1 cellular context compared by ENCODE assay signal in the genomic region with DNA sequence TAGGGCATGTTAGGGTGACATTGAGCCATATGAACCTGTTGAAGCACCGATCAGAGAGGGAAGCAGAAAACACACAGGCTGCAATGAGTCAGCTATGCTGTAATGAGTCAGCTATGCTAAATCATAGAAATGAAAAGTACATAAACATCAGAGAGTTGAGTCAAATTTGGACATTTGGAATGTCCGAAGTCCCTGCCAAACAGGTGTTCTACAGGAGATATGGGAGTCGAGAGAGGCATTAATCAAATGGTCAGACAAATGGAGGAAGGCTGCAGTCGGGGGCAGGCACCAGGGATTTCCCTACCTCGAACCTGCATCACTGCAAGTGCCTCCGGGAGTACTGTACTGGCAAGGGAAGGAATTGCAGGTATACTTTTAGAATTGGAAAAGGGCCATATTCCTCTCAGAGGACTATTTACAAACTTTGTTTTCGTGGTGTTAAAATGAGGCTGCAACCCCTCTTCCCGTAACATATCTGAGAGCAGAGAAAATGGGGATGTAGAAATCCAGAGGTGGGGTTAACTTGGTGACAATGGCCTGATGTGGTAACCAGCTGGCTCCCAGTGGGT.
TF ChIP-seq lines count a peak whose summit lies in the region.

No MANE protein-coding gene starts in this region.

TF ChIP-seq in HEK293, 187 proteins besides CTCF, POLR2A, EP300 and RAD21 (continued from another document and continues in another):
- TF ChIP-seq ZBTB11 (tag by site-specific recombination; conservative IDR thresholded peaks at IDR 0.05; ENCODE audit: low read depth) (no peak), ZBTB1 (tag by site-specific recombination; IDR thresholded peaks at IDR 0.05) (no peak), ZNF433 (tag by site-specific recombination; IDR thresholded peaks at IDR 0.05; ENCODE audit: low read depth) (no peak), SCRT1 (tag by site-specific recombination; IDR thresholded peaks at IDR 0.05; ENCODE audit: borderline replicate concordance) (peak; percentile 96), ZNF366 (tag by site-specific recombination; conservative IDR thresholded peaks at IDR 0.05) (peak; percentile 64), ZNF280D (tag by site-specific recombination; IDR thresholded peaks at IDR 0.05) (peak; percentile 52; the same call in 1 of the 2 replicates), ZNF600 (tag by site-specific recombination; IDR thresholded peaks at IDR 0.05) (no peak; the same call in 1 of the 2 replicates), ZFP69B (tag by site-specific recombination; IDR thresholded peaks at IDR 0.05) (no peak), ZNF544 (tag by site-specific recombination; IDR thresholded peaks at IDR 0.05) (no peak), PATZ1 (tag by site-specific recombination; IDR thresholded peaks at IDR 0.05) (peak; percentile 11; the same call in 1 of the 2 replicates), ZNF341 (tag by site-specific recombination; IDR thresholded peaks at IDR 0.05; ENCODE audit: low read depth) (no peak), KLF8 (tag by site-specific recombination; IDR thresholded peaks at IDR 0.05) (peak; percentile 41; the same call in 1 of the 2 replicates), ZNF221 (tag by site-specific recombination; IDR thresholded peaks at IDR 0.05; ENCODE audit: borderline replicate concordance) (no peak), ZNF521 (tag by site-specific recombination; IDR thresholded peaks at IDR 0.05) (no peak), TSHZ1 (tag by site-specific recombination; IDR thresholded peaks at IDR 0.05; ENCODE audit: borderline replicate concordance) (peak; percentile 55), ZNF26 (tag by site-specific recombination; IDR thresholded peaks at IDR 0.05) (no peak), ZNF311 (tag by site-specific recombination; IDR thresholded peaks at IDR 0.05; ENCODE audit: borderline replicate concordance) (no peak), ZEB2 (tag by site-specific recombination; IDR thresholded peaks at IDR 0.05) (0 out of 2 replicates have a peak, but pooled peaks have one; percentile 31), ZNF548 (tag by site-specific recombination; IDR thresholded peaks at IDR 0.05) (no peak), SCRT2 (tag by site-specific recombination; IDR thresholded peaks at IDR 0.05) (peak; percentile 99), ZNF10 (tag by site-specific recombination; IDR thresholded peaks at IDR 0.05) (no peak), WT1 (tag by site-specific recombination; IDR thresholded peaks at IDR 0.05) (no peak), ZNF747 (tag by site-specific recombination; IDR thresholded peaks at IDR 0.05) (no peak), ZNF18 (tag by site-specific recombination; IDR thresholded peaks at IDR 0.05) (no peak), ZFP37 (tag by site-specific recombination; IDR thresholded peaks at IDR 0.05) (peak; percentile 40; the same call in 1 of the 2 replicates), ZBTB20 (tag by site-specific recombination; IDR thresholded peaks at IDR 0.05) (peak; percentile 47; the same call in 1 of the 2 replicates), ZSCAN5A (tag by site-specific recombination; IDR thresholded peaks at IDR 0.05) (no peak), ZNF624 (tag by site-specific recombination; IDR thresholded peaks at IDR 0.05) (no peak), ZNF394 (tag by site-specific recombination; IDR thresholded peaks at IDR 0.05; ENCODE audit: borderline replicate concordance) (no peak; the same call in 1 of the 2 replicates), ZNF658 (tag by site-specific recombination; IDR thresholded peaks at IDR 0.05) (no peak), ZNF184 (tag by site-specific recombination; IDR thresholded peaks at IDR 0.05) (no peak), ZNF837 (tag by site-specific recombination; IDR thresholded peaks at IDR 0.05) (no peak), ZNF423 (tag by site-specific recombination; IDR thresholded peaks at IDR 0.05) (no peak), ZFP41 (tag by site-specific recombination; IDR thresholded peaks at IDR 0.05; ENCODE audit: borderline replicate concordance) (no peak)
- TF ChIP-seq, protein P1, sequence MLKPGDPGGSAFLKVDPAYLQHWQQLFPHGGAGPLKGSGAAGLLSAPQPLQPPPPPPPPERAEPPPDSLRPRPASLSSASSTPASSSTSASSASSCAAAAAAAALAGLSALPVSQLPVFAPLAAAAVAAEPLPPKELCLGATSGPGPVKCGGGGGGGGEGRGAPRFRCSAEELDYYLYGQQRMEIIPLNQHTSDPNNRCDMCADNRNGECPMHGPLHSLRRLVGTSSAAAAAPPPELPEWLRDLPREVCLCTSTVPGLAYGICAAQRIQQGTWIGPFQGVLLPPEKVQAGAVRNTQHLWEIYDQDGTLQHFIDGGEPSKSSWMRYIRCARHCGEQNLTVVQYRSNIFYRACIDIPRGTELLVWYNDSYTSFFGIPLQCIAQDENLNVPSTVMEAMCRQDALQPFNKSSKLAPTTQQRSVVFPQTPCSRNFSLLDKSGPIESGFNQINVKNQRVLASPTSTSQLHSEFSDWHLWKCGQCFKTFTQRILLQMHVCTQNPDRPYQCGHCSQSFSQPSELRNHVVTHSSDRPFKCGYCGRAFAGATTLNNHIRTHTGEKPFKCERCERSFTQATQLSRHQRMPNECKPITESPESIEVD (tag by site-specific recombination; IDR thresholded peaks at IDR 0.05) = 0 out of 2 replicates have a peak, but pooled peaks have one; percentile 12
- TF ChIP-seq, protein P2, sequence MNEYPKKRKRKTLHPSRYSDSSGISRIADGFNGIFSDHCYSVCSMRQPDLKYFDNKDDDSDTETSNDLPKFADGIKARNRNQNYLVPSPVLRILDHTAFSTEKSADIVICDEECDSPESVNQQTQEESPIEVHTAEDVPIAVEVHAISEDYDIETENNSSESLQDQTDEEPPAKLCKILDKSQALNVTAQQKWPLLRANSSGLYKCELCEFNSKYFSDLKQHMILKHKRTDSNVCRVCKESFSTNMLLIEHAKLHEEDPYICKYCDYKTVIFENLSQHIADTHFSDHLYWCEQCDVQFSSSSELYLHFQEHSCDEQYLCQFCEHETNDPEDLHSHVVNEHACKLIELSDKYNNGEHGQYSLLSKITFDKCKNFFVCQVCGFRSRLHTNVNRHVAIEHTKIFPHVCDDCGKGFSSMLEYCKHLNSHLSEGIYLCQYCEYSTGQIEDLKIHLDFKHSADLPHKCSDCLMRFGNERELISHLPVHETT (tag by site-specific recombination; IDR thresholded peaks at IDR 0.05) = peak; percentile 51; the same call in 1 of the 2 replicates
